ENCODE assay signal across 19 cellular contexts in genomic region chr17:62675260-62675659, GRCh38. TPM values are rescaled to one million over a fixed set of nuclear protein-coding genes. Genes with fewer than 3 reads are reported as not detected.
DNase-seq lines count a peak whose midpoint lies in the region; ATAC-seq and TF ChIP-seq lines count a peak whose summit lies in the region.
"Had no signal": no experiment of that assay in that cellular context is flagged by ENCODE, and none has a peak within 500 bp of the region (broad histone marks: within the 10 kb centered on the region; RNA-seq: fewer than 3 reads in every experiment).

No MANE protein-coding gene starts in this region.

- no peak overlapping the region for H3K4me3 ChIP-seq in thoracic aorta
- H3K4me3 ChIP-seq: ovary had no signal

- no peak for ATAC-seq in thoracic aorta (ENCODE audit: insufficient number of reproducible peaks, low FRiP score, low read depth)
- ATAC-seq: activated T-cell treated with anti-CD3 and anti-CD28 coated beads, Interleukin-2, amount 50 U/mL, for 4 hours had no signal

- peaks cover 0 to 29% of the 10 kb centered on the region in 2 donors for H3K4me1 ChIP-seq in thoracic aorta (ENCODE audit: control insufficient read depth in 1 of 2, low read depth in 2 of 2)

- no peaks in the 10 kb centered on the region for H3K27me3 ChIP-seq in thoracic aorta (replicated peaks; ENCODE audit: insufficient read depth)
- H3K27me3 ChIP-seq: ovary had no signal

- peaks cover 25% of the 10 kb centered on the region for H3K36me3 ChIP-seq in thoracic aorta
- H3K36me3 ChIP-seq: ovary had no signal

- peak; percentile 48 for DNase-seq in activated effector memory CD4-positive, alpha-beta T cell treated with anti-CD3 and anti-CD28 coated beads, Interleukin-2, amount 50 U/mL, for 16 hours
- no peak for DNase-seq in activated effector memory CD4-positive, alpha-beta T cell treated with Interleukin-2 at 50 U/mL for 16 hours
- DNase-seq in middle frontal gyrus (ENCODE audit: extremely low spot score, low spot score) (peak; percentile 25), thoracic aorta (ENCODE audit: low spot score) (no peak), MV-4-11 (lab: John Stamatoyannopoulos, UW) (no peak), KBM-7 (no peak), NCI-H69 (lab: John Stamatoyannopoulos, UW) (no peak)
- DNase-seq: activated CD4-positive, alpha-beta T cell treated with anti-CD3 and anti-CD28 coated beads, Interleukin-2, amount 50 U/mL, for 4 hours; activated naive CD8-positive, alpha-beta T cell treated with anti-CD3 and anti-CD28 coated beads, Interleukin-2, amount 10 ng/mL, durations not matched to agents 7 days and 5 days; activated T-cell treated with anti-CD3 and anti-CD28 coated beads, Interleukin-2, amount 50 U/mL, for 4 hours; CD4-positive, CD25-positive, alpha-beta regulatory T cell; effector CD8-positive, alpha-beta T cell; H9; Karpas-422; NCI-H1436; trophoblast cell had no signal

- H3K27ac ChIP-seq in cingulate gyrus (ENCODE audit: low read depth, low read length) (peak overlapping the region; percentile 29), thoracic aorta (peak overlapping the region; percentile 9 to 15)
- H3K27ac ChIP-seq: 22Rv1 had no signal

- in situ Hi-C loops in KBM-7 (cut with MboI; ENCODE audit: low pct_unique_long_range_greater_than_20kb, low sequenced_read_pairs): loop anchor here (25.0 kb wide), 1 partner anchor 737 kb away; no protein-coding TSS in a partner anchor

- no peak for TF ChIP-seq CTCF in thoracic aorta (IDR thresholded peaks at IDR 0.05)

- no peaks in the 10 kb centered on the region for H3K9me3 ChIP-seq in thoracic aorta
- H3K9me3 ChIP-seq: ovary had no signal

RNA-seq across cellular contexts. Expression of gene MRC2, which starts 47.8 kb away (rescaled TPM):
- 100 to 1,000 TPM; 184 to 242 TPM for total RNA-seq in thoracic aorta

Comparison
In these comparisons a context has a peak if more than half of its experiments do, and no peak if none do; other contexts are left out.
1. DNase-seq: peak in activated effector memory CD4-positive, alpha-beta T cell treated with anti-CD3 and anti-CD28 coated beads, Interleukin-2, amount 50 U/mL, for 16 hours (single experiment) and middle frontal gyrus (single experiment); none in activated effector memory CD4-positive, alpha-beta T cell treated with Interleukin-2 at 50 U/mL for 16 hours (single experiment), thoracic aorta (single experiment), MV-4-11 (single experiment), KBM-7 (single experiment) and NCI-H69 (single experiment).